In the genomic region with DNA sequence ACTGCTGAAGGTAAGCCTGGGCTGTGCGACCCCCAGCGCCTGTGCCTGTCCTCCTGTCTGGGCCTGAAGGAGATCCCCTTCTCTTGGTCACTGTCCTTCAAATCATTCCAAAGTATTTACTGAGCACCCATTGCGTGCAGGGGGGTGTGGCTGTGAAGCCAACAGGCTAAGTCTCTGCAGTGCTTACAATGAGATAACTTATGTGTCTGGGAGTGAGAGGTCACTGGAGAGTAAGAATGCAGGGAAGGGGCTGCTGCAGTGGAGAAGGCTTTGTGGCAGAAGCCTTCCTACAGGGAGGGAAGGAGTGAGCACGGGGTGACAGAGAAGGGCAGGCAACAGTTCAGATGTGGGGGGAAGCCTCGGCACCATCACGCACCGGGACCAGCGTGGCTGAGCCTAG, we compare ENCODE assay signal across 1 cellular context.
TF ChIP-seq lines count a peak whose summit lies in the region.

No MANE protein-coding gene starts in this region.

TF ChIP-seq in HEK293, 187 proteins besides CTCF, POLR2A, EP300 and RAD21:
- TF ChIP-seq ZFP69B (tag by site-specific recombination; IDR thresholded peaks at IDR 0.05) (no peak), KLF9 (tag by site-specific recombination; IDR thresholded peaks at IDR 0.05; ENCODE audit: low read depth) (peak; percentile 62)
